In genomic region chr5:73633060-73633459, GRCh38 we compare ENCODE assay signal across 1 cellular context.
TF ChIP-seq lines count a peak whose summit lies in the region.

No MANE protein-coding gene starts in this region.

TF ChIP-seq in GM23338, 12 proteins besides CTCF, POLR2A, EP300 and RAD21 (continued from another document):
- TF ChIP-seq, protein P1, sequence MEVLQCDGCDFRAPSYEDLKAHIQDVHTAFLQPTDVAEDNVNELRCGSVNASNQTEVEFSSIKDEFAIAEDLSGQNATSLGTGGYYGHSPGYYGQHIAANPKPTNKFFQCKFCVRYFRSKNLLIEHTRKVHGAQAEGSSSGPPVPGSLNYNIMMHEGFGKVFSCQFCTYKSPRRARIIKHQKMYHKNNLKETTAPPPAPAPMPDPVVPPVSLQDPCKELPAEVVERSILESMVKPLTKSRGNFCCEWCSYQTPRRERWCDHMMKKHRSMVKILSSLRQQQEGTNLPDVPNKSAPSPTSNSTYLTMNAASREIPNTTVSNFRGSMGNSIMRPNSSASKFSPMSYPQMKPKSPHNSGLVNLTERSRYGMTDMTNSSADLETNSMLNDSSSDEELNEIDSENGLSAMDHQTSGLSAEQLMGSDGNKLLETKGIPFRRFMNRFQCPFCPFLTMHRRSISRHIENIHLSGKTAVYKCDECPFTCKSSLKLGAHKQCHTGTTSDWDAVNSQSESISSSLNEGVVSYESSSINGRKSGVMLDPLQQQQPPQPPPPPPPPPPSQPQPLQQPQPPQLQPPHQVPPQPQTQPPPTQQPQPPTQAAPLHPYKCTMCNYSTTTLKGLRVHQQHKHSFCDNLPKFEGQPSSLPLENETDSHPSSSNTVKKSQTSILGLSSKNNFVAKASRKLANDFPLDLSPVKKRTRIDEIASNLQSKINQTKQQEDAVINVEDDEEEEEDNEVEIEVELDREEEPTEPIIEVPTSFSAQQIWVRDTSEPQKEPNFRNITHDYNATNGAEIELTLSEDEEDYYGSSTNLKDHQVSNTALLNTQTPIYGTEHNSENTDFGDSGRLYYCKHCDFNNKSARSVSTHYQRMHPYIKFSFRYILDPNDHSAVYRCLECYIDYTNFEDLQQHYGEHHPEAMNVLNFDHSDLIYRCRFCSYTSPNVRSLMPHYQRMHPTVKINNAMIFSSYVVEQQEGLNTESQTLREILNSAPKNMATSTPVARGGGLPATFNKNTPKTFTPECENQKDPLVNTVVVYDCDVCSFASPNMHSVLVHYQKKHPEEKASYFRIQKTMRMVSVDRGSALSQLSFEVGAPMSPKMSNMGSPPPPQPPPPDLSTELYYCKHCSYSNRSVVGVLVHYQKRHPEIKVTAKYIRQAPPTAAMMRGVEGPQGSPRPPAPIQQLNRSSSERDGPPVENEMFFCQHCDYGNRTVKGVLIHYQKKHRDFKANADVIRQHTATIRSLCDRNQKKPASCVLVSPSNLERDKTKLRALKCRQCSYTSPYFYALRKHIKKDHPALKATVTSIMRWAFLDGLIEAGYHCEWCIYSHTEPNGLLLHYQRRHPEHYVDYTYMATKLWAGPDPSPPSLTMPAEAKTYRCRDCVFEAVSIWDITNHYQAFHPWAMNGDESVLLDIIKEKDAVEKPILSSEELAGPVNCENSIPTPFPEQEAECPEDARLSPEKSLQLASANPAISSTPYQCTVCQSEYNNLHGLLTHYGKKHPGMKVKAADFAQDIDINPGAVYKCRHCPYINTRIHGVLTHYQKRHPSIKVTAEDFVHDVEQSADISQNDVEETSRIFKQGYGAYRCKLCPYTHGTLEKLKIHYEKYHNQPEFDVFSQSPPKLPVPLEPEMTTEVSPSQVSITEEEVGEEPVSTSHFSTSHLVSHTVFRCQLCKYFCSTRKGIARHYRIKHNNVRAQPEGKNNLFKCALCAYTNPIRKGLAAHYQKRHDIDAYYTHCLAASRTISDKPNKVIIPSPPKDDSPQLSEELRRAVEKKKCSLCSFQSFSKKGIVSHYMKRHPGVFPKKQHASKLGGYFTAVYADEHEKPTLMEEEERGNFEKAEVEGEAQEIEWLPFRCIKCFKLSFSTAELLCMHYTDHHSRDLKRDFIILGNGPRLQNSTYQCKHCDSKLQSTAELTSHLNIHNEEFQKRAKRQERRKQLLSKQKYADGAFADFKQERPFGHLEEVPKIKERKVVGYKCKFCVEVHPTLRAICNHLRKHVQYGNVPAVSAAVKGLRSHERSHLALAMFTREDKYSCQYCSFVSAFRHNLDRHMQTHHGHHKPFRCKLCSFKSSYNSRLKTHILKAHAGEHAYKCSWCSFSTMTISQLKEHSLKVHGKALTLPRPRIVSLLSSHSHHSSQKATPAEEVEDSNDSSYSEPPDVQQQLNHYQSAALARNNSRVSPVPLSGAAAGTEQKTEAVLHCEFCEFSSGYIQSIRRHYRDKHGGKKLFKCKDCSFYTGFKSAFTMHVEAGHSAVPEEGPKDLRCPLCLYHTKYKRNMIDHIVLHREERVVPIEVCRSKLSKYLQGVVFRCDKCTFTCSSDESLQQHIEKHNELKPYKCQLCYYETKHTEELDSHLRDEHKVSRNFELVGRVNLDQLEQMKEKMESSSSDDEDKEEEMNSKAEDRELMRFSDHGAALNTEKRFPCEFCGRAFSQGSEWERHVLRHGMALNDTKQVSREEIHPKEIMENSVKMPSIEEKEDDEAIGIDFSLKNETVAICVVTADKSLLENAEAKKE (CRISPR knock-in tag; IDR thresholded peaks at IDR 0.05) = no peak
- TF ChIP-seq ETS1 (IDR thresholded peaks at IDR 0.05) (no peak), REST (IDR thresholded peaks at IDR 0.05; ENCODE audit: unreplicated experiment) (no peak), ZNF114 (CRISPR knock-in tag; IDR thresholded peaks at IDR 0.05) (no peak), CREB1 (CRISPR knock-in tag; IDR thresholded peaks at IDR 0.05; ENCODE audit: low read depth) (no peak), EZH2phosphoT487 (IDR thresholded peaks at IDR 0.05; ENCODE audit: unreplicated experiment) (no peak), POLR2AphosphoS5 (IDR thresholded peaks at IDR 0.05; ENCODE audit: low read depth) (no peak), EZH2 (IDR thresholded peaks at IDR 0.05; ENCODE audit: low read depth, unreplicated experiment) (no peak)
